ENCODE assay signal across 17 cellular contexts in the genomic region with DNA sequence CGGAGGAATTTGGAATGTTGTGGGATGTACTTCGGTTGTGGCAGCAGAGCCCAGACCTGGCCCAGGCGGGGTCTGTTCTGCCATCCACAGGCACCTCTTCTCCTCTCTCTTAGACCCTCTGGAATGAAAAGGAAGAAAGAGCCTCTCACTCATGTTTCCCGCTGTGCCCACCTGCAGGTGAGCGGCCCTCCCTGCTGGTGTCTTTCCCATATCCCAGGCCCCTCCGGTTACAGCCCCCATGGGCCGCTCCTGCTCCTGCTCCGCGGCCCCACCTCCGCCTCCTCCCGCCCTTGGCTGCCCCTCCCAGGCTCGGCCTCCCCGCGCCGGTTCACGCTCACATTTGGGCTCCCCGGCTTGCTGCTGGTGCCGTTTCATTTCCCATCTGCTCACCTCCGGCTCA.
DNase-seq lines count a peak whose midpoint lies in the region; TF ChIP-seq lines count a peak whose summit lies in the region.
"Had no signal": no experiment of that assay in that cellular context is flagged by ENCODE, and none has a peak within 500 bp of the region (broad histone marks: within the 10 kb centered on the region; RNA-seq: fewer than 3 reads in every experiment).

No MANE protein-coding gene starts in this region.

- DNase-seq in CD14-positive monocyte (ENCODE audit: low spot score) (no peak), H7 (peak; percentile 83), WERI-Rb-1 (peak; percentile 85), left kidney (ENCODE audit: low read depth, low spot score) (peak; percentile 32), NOMO-1 (lab: John Stamatoyannopoulos, UW; ENCODE audit: unreplicated experiment in 2 of 2) (no peak), SW 1271 (lab: John Stamatoyannopoulos, UW) (no peak), type B pancreatic cell (ENCODE audit: extremely low spot score, unreplicated experiment) (no peak)
- DNase-seq: BE2C; CD4-positive, alpha-beta memory T cell; Kasumi-1; NCI-H1417; NCI-H187 treated with DMSO at 0.1 percent for 48 hours; NCI-H446; NCI-H69; SIG-M5; SK-N-SH had no signal

- no peaks in the 10 kb centered on the region for H3K36me3 ChIP-seq in H7 (replicated peaks; ENCODE audit: control insufficient read depth, insufficient read depth, low read length)
- H3K36me3 ChIP-seq in WERI-Rb-1, result peaks cover 9% of the 10 kb centered on the region
- H3K36me3 ChIP-seq: BE2C had no signal

- H3K4me1 Mint-ChIP-seq in CD14-positive monocyte (peaks cover 76% of the 10 kb centered on the region), type B pancreatic cell (ENCODE audit: unreplicated experiment) (peaks cover 11% of the 10 kb centered on the region)

- H3K27me3 Mint-ChIP-seq in CD14-positive monocyte (ENCODE audit: low read depth in 3 of 3) (peaks cover 1 to 5% (median 4%) of the 10 kb centered on the region in 3 donors), type B pancreatic cell (peaks cover 56% of the 10 kb centered on the region)

- H3K27me3 ChIP-seq in H7 (ENCODE audit: control insufficient read depth, insufficient read depth, low read length), result no peaks in the 10 kb centered on the region; the same call in none of the 2 replicates
- no peaks in the 10 kb centered on the region for H3K27me3 ChIP-seq in WERI-Rb-1 (ENCODE audit: insufficient read depth, low read depth, severe bottlenecking)

- H3K27ac Mint-ChIP-seq in CD14-positive monocyte (peak overlapping the region in 6 of 7 donors; percentile 15 to 78 (median 49)), type B pancreatic cell (no peak overlapping the region)
- H3K27ac Mint-ChIP-seq: CD4-positive, alpha-beta memory T cell had no signal

- H3K36me3 Mint-ChIP-seq in CD14-positive monocyte (no peaks in the 10 kb centered on the region), type B pancreatic cell (no peaks in the 10 kb centered on the region)
- H3K36me3 Mint-ChIP-seq: CD4-positive, alpha-beta memory T cell had no signal

- no peak for TF ChIP-seq CTCF in CD14-positive monocyte (IDR thresholded peaks at IDR 0.05)
- TF ChIP-seq CTCF in WERI-Rb-1 (IDR thresholded peaks at IDR 0.05; ENCODE audit: low read depth, low read length), result no peak
- no peak for TF ChIP-seq CTCF in type B pancreatic cell (conservative IDR thresholded peaks at IDR 0.05)

- H3K9me3 ChIP-seq in WERI-Rb-1 (ENCODE audit: severe bottlenecking), result no peaks in the 10 kb centered on the region
- H3K9me3 ChIP-seq: BE2C had no signal

- H3K9me3 Mint-ChIP-seq in CD14-positive monocyte, result peaks cover 0 to 4% (median 0%) of the 10 kb centered on the region in 7 donors
- no peaks in the 10 kb centered on the region for H3K9me3 Mint-ChIP-seq in type B pancreatic cell

- H3K4me3 ChIP-seq in H7 (ENCODE audit: insufficient read depth, low read depth, low read length), result no peak overlapping the region
- peak overlapping the region; percentile 34 for H3K4me3 ChIP-seq in WERI-Rb-1 (ENCODE audit: low read depth, low read length)

- intact Hi-C loops in CD14-positive monocyte (cut with micrococcal nuclease), result no loop called here

- peak overlapping the region; percentile 98 for H3K27ac ChIP-seq in WERI-Rb-1
- H3K27ac ChIP-seq: RWPE1 had no signal

- H3K4me3 Mint-ChIP-seq in CD14-positive monocyte (peak overlapping the region in 1 of 2 donors; percentile 31), type B pancreatic cell (no peak overlapping the region)
- H3K4me3 Mint-ChIP-seq: CD4-positive, alpha-beta memory T cell had no signal

Comparison
In these comparisons a context has a peak if more than half of its experiments do, and no peak if none do; other contexts are left out.
1. DNase-seq: peak in H7 (single experiment), WERI-Rb-1 (single experiment) and left kidney (single experiment); none in CD14-positive monocyte (single experiment), NOMO-1 (0 of 2), SW 1271 (0 of 2) and type B pancreatic cell (single experiment).